Comparison of ENCODE assay signal across 14 cellular contexts in the genomic region with DNA sequence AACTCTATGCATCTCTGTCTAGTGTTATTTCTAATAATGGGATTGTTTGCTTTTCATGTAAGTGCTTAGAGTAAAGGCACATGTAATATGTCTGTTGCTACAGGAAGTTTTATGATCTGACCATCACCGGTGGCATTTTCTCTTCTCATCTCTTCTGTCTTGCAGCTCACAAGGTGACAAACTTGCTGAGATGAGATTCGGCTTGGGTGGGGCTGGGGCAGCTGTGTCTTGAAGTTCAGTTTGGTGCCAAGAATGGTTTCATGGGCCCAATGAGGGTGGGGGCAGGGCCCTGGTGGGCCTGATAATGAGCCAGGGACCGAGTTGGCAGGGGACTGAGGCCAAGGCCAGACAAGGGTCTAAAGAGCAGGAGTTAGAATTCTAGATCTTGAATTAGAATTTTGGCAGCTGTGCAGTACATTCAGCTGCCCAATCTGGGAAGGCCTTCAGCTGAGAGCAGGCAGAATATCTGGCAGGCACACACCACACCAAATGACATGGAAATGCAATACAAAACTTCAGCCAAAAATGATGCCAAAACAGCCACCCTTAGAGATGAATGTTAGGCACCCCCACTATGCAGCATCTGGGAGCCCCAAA. TPM values are rescaled to one million over a fixed set of nuclear protein-coding genes. Genes with fewer than 3 reads are reported as not detected.
DNase-seq lines count a peak whose midpoint lies in the region; ATAC-seq and TF ChIP-seq lines count a peak whose summit lies in the region.
"Had no signal": no experiment of that assay in that cellular context is flagged by ENCODE, and none has a peak within 500 bp of the region (broad histone marks: within the 10 kb centered on the region; RNA-seq: fewer than 3 reads in every experiment).

No MANE protein-coding gene starts in this region.

- H3K9me3 ChIP-seq in BLaER1 treated with 17β-estradiol and CSF1 and Interleukin-3, amounts not matched to agents 10 nM and 100 nM (replicated peaks in 1 of 11) = no peaks in the 10 kb centered on the region
- H3K9me3 ChIP-seq in gastroesophageal sphincter = no peaks in the 10 kb centered on the region
- H3K9me3 ChIP-seq: breast epithelium had no signal

- H3K4me3 ChIP-seq in BLaER1 treated with 17β-estradiol and CSF1 and Interleukin-3, amounts not matched to agents 10 nM and 100 nM = no peak overlapping the region
- H3K4me3 ChIP-seq in KMS-11 (IDR thresholded peaks at IDR 0.05; ENCODE audit: insufficient read depth, low read depth, low read length) (no peak overlapping the region), gastroesophageal sphincter (no peak overlapping the region)
- H3K4me3 ChIP-seq: breast epithelium, K562 had no signal

- H3K9me3 Mint-ChIP-seq in activated naive CD8-positive, alpha-beta T cell treated with anti-CD3 and anti-CD28 coated beads, Interleukin-2, amount 50 U/mL, for 24 hours = no peaks in the 10 kb centered on the region
- H3K9me3 Mint-ChIP-seq: stimulated activated naive CD8-positive, alpha-beta T cell treated with anti-CD3 and anti-CD28 coated beads, Interleukin-15, amount 100 ng/mL, for 72 hours had no signal

- H3K4me1 Mint-ChIP-seq in activated naive CD8-positive, alpha-beta T cell treated with anti-CD3 and anti-CD28 coated beads, Interleukin-2, amount 50 U/mL, for 24 hours = peaks cover 33% of the 10 kb centered on the region

- no peak overlapping the region for H3K27ac ChIP-seq in BLaER1 treated with 17β-estradiol and CSF1 and Interleukin-3, amounts not matched to agents 10 nM and 100 nM
- H3K27ac ChIP-seq in KMS-11 (no peak overlapping the region), gastroesophageal sphincter (peak overlapping the region in 3 of 4 donors; percentile 35 to 54 (median 35))
- H3K27ac ChIP-seq: breast epithelium, C4-2B had no signal

- H3K36me3 ChIP-seq in BLaER1 treated with 17β-estradiol and CSF1 and Interleukin-3, amounts not matched to agents 10 nM and 100 nM = no peaks in the 10 kb centered on the region
- H3K36me3 ChIP-seq in KMS-11 (ENCODE audit: insufficient read depth) = no peaks in the 10 kb centered on the region
- no peaks in the 10 kb centered on the region for H3K36me3 ChIP-seq in gastroesophageal sphincter
- H3K36me3 ChIP-seq: breast epithelium had no signal

- peaks cover 2% of the 10 kb centered on the region for H3K27me3 Mint-ChIP-seq in activated naive CD8-positive, alpha-beta T cell treated with anti-CD3 and anti-CD28 coated beads, Interleukin-2, amount 50 U/mL, for 24 hours

- H4K20me1 ChIP-seq in BLaER1 treated with 17β-estradiol and CSF1 and Interleukin-3, amounts not matched to agents 10 nM and 100 nM = peaks cover 0 to 18% (median 5%) of the 10 kb centered on the region in 11 experiments; a peak in 12 of 22 replicates
- H4K20me1 ChIP-seq in KMS-11 (ENCODE audit: insufficient read depth) = no peaks in the 10 kb centered on the region; the same call in 1 of the 2 replicates

- no peak overlapping the region for H3K4me3 Mint-ChIP-seq in activated naive CD8-positive, alpha-beta T cell treated with anti-CD3 and anti-CD28 coated beads, Interleukin-2, amount 50 U/mL, for 24 hours

- TF ChIP-seq CTCF in KMS-11 (conservative IDR thresholded peaks at IDR 0.05; ENCODE audit: low read depth, low read length) = no peak
- no peak for TF ChIP-seq CTCF in gastroesophageal sphincter (IDR thresholded peaks at IDR 0.05)

- H2AFZ ChIP-seq in KMS-11 (ENCODE audit: low read depth) = no peak overlapping the region

- ATAC-seq in gastroesophageal sphincter (no peak), HG02798 (IDR thresholded peaks at IDR 0.05; ENCODE audit: poor library complexity, unreplicated experiment) (no peak)
- no peak for ATAC-seq in activated naive CD8-positive, alpha-beta T cell treated with anti-CD3 and anti-CD28 coated beads, Interleukin-2, amount 50 U/mL, for 24 hours
- ATAC-seq: K562; stimulated activated naive CD8-positive, alpha-beta T cell treated with anti-CD3 and anti-CD28 coated beads, Interleukin-15, amount 100 ng/mL, for 72 hours had no signal

- no peak overlapping the region; a peak in 1 of 22 replicates for H3K9ac ChIP-seq in BLaER1 treated with 17β-estradiol and CSF1 and Interleukin-3, amounts not matched to agents 10 nM and 100 nM
- no peak overlapping the region for H3K9ac ChIP-seq in KMS-11

- H3K4me2 ChIP-seq in BLaER1 treated with 17β-estradiol and CSF1 and Interleukin-3, amounts not matched to agents 10 nM and 100 nM = peak overlapping the region in 9 of 11 experiments; percentile 1 to 88 (median 35); a peak in 10 of 22 replicates
- H3K4me2 ChIP-seq in KMS-11 = peak overlapping the region; percentile 39; the same call in 1 of the 2 replicates

- no peaks in the 10 kb centered on the region for H3K27me3 ChIP-seq in BLaER1 treated with 17β-estradiol and CSF1 and Interleukin-3, amounts not matched to agents 10 nM and 100 nM
- H3K27me3 ChIP-seq in KMS-11 (ENCODE audit: insufficient read depth, low read depth) = no peaks in the 10 kb centered on the region
- H3K27me3 ChIP-seq in gastroesophageal sphincter = no peaks in the 10 kb centered on the region
- H3K27me3 ChIP-seq: breast epithelium had no signal

- peaks cover 2% of the 10 kb centered on the region for H3K36me3 Mint-ChIP-seq in activated naive CD8-positive, alpha-beta T cell treated with anti-CD3 and anti-CD28 coated beads, Interleukin-2, amount 50 U/mL, for 24 hours (ENCODE audit: low read depth)

- H3K79me2 ChIP-seq in KMS-11 (ENCODE audit: insufficient read depth, low read depth) = peaks cover 20% of the 10 kb centered on the region

- peak; percentile 14 for DNase-seq in occipital lobe (lab: John Stamatoyannopoulos, UW)
- DNase-seq in CD1c-positive myeloid dendritic cell (ENCODE audit: extremely low spot score) = no peak
- DNase-seq in activated naive CD8-positive, alpha-beta T cell treated with anti-CD3 and anti-CD28 coated beads, Interleukin-2, amount 50 U/mL, for 24 hours = no peak
- DNase-seq in stimulated activated CD4-positive, alpha-beta T cell treated with anti-CD3 and anti-CD28 coated beads, Interleukin-15, amount 100 ng/mL, for 24 hours = no peak
- DNase-seq: NCI-H2029; retina; stimulated activated naive CD8-positive, alpha-beta T cell treated with anti-CD3 and anti-CD28 coated beads, Interleukin-15, amount 100 ng/mL, for 72 hours had no signal

- no peak overlapping the region for H3K27ac Mint-ChIP-seq in activated naive CD8-positive, alpha-beta T cell treated with anti-CD3 and anti-CD28 coated beads, Interleukin-2, amount 50 U/mL, for 24 hours

- TF ChIP-seq EP300 in gastroesophageal sphincter (IDR thresholded peaks at IDR 0.05) = no peak

- TF ChIP-seq POLR2A in gastroesophageal sphincter (IDR thresholded peaks at IDR 0.05) = no peak

- H3K4me1 ChIP-seq in BLaER1 treated with 17β-estradiol and CSF1 and Interleukin-3, amounts not matched to agents 10 nM and 100 nM = peaks cover 32 to 75% (median 50%) of the 10 kb centered on the region in 10 experiments
- peaks cover 37% of the 10 kb centered on the region for H3K4me1 ChIP-seq in KMS-11 (ENCODE audit: low read depth, poor library complexity, severe bottlenecking)
- H3K4me1 ChIP-seq in gastroesophageal sphincter = peaks cover 0 to 45% (median 3%) of the 10 kb centered on the region in 3 donors

- 67% methylated on average over 3 of the region's 3 CpGs; no CpG with 5 or more reads in 1 of the 2 donors for WGBS in gastroesophageal sphincter (ENCODE audit: low coverage in 1 of 2), 2 donors

RNA-seq across cellular contexts. Expression of a gene that starts 1.4 kb away (rescaled TPM):
- 10 to 100 TPM; 27.8 to 36.5 (median 30.5) TPM for total RNA-seq in gastroesophageal sphincter
- total RNA-seq in occipital lobe = 62.1 TPM

Comparison
In these comparisons a context has a peak if more than half of its experiments do, and no peak if none do; other contexts are left out.
1. H3K27ac ChIP-seq: peak in gastroesophageal sphincter (3 of 4); none in BLaER1 treated with 17β-estradiol and CSF1 and Interleukin-3, amounts not matched to agents 10 nM and 100 nM (0 of 11) and KMS-11 (single experiment).